19 cellular contexts compared by ENCODE assay signal in genomic region chr19:50213925-50214324, GRCh38. TPM values are rescaled to one million over a fixed set of nuclear protein-coding genes. Genes with fewer than 3 reads are reported as not detected.
DNase-seq lines count a peak whose midpoint lies in the region; ATAC-seq and TF ChIP-seq lines count a peak whose summit lies in the region.
"Had no signal": no experiment of that assay in that cellular context is flagged by ENCODE, and none has a peak within 500 bp of the region (broad histone marks: within the 10 kb centered on the region; RNA-seq: fewer than 3 reads in every experiment).

No MANE protein-coding gene starts in this region.

- H3K4me1 Mint-ChIP-seq in progenitor cell of endocrine pancreas (ENCODE audit: low read depth) (peaks cover 6% of the 10 kb centered on the region), type B pancreatic cell (ENCODE audit: unreplicated experiment) (peaks cover 3% of the 10 kb centered on the region)
- no peaks in the 10 kb centered on the region for H3K4me1 Mint-ChIP-seq in activated naive CD8-positive, alpha-beta T cell treated with anti-CD3 and anti-CD28 coated beads, Interleukin-2, amount 50 U/mL, for 24 hours
- H3K4me1 Mint-ChIP-seq: GM23338 had no signal

- ATAC-seq in PC-3 (no peak), HG02938 (IDR thresholded peaks at IDR 0.05; ENCODE audit: unreplicated experiment) (no peak), GM19328 (IDR thresholded peaks at IDR 0.05; ENCODE audit: unreplicated experiment) (no peak)
- no peak for ATAC-seq in activated naive CD8-positive, alpha-beta T cell treated with anti-CD3 and anti-CD28 coated beads, Interleukin-2, amount 50 U/mL, for 24 hours
- ATAC-seq: GM23338 had no signal

- WGBS in esophagus, 2 donors = 81 to 86% methylated on average over 1 of the region's 1 CpG
- WGBS in lower leg skin, 2 donors = 83 to 100% methylated on average over 1 of the region's 1 CpG

- no TSS peak for BruUV-seq in PC-3 (replicated peaks; lab: Mats Ljungman, UMichigan)

- peaks cover 24% of the 10 kb centered on the region for H3K4me1 ChIP-seq in PC-3 (ENCODE audit: insufficient read depth, low read length)
- no peaks in the 10 kb centered on the region for H3K4me1 ChIP-seq in esophagus (ENCODE audit: control insufficient read depth in 2 of 2, insufficient read depth in 2 of 2, low read length in 1 of 2)

- H3K4me3 Mint-ChIP-seq in progenitor cell of endocrine pancreas (ENCODE audit: low read depth) (no peak overlapping the region), type B pancreatic cell (peak overlapping the region; percentile 74)
- H3K4me3 Mint-ChIP-seq in activated naive CD8-positive, alpha-beta T cell treated with anti-CD3 and anti-CD28 coated beads, Interleukin-2, amount 50 U/mL, for 24 hours = no peak overlapping the region
- H3K4me3 Mint-ChIP-seq: GM23338 had no signal

- H4K20me1 ChIP-seq in PC-3 (ENCODE audit: low read length) = no peaks in the 10 kb centered on the region

- H3K9me2 ChIP-seq in PC-3 (replicated peaks; ENCODE audit: low read length) = no peaks in the 10 kb centered on the region

- TF ChIP-seq CTCF in PC-3 (conservative IDR thresholded peaks at IDR 0.05; ENCODE audit: low read depth, low read length) = no peak
- TF ChIP-seq CTCF in progenitor cell of endocrine pancreas (IDR thresholded peaks at IDR 0.05; ENCODE audit: unreplicated experiment) = no peak
- no peak for TF ChIP-seq CTCF in type B pancreatic cell (conservative IDR thresholded peaks at IDR 0.05)
- TF ChIP-seq CTCF in lower leg skin (IDR thresholded peaks at IDR 0.05) = no peak

- no peaks in the 10 kb centered on the region for H3K79me2 ChIP-seq in PC-3 (ENCODE audit: low read length)

- H3K27ac Mint-ChIP-seq in progenitor cell of endocrine pancreas (peak overlapping the region; percentile 71), type B pancreatic cell (peak overlapping the region; percentile 96)
- H3K27ac Mint-ChIP-seq in activated naive CD8-positive, alpha-beta T cell treated with anti-CD3 and anti-CD28 coated beads, Interleukin-2, amount 50 U/mL, for 24 hours = no peak overlapping the region
- H3K27ac Mint-ChIP-seq: GM23338 had no signal

- peaks cover 25% of the 10 kb centered on the region for H3K36me3 Mint-ChIP-seq in progenitor cell of endocrine pancreas (ENCODE audit: insufficient read depth)
- peaks cover 12% of the 10 kb centered on the region for H3K36me3 Mint-ChIP-seq in type B pancreatic cell
- no peaks in the 10 kb centered on the region for H3K36me3 Mint-ChIP-seq in activated naive CD8-positive, alpha-beta T cell treated with anti-CD3 and anti-CD28 coated beads, Interleukin-2, amount 50 U/mL, for 24 hours (ENCODE audit: low read depth)

- no peak overlapping the region for H3K9ac ChIP-seq in PC-3 (ENCODE audit: low read length)

- no peak for DNase-seq in PC-3
- no peak for DNase-seq in progenitor cell of endocrine pancreas (ENCODE audit: low spot score, unreplicated experiment)
- DNase-seq in type B pancreatic cell (ENCODE audit: extremely low spot score, unreplicated experiment) = no peak
- DNase-seq in lower leg skin (ENCODE audit: low spot score in 2 of 2) = no peak
- DNase-seq in activated naive CD8-positive, alpha-beta T cell treated with anti-CD3 and anti-CD28 coated beads, Interleukin-2, amount 50 U/mL, for 24 hours = no peak
- DNase-seq: C1 segment of cervical spinal cord, DMS 273 treated with DMSO at 0.1 percent for 48 hours, KG1, NCI-H1694 treated with DMSO at 0.1 percent for 48 hours, NCI-H774, SHP77 had no signal

- intact Hi-C loops in PC-3 (cut with micrococcal nuclease) (no loop called here), lower leg skin (cut with DNase I; ENCODE audit: low total_unique reads) (no loop called here)

- H3K4me2 ChIP-seq in PC-3 (ENCODE audit: low read length) = no peak overlapping the region

- no peak overlapping the region for H2AFZ ChIP-seq in PC-3 (ENCODE audit: low read length)
- H2AFZ ChIP-seq: GM23338 had no signal

- H3K36me3 ChIP-seq in PC-3 (ENCODE audit: low read depth, low read length) = peaks cover 7% of the 10 kb centered on the region
- peaks cover 0 to 5% of the 10 kb centered on the region in 2 donors for H3K36me3 ChIP-seq in esophagus (ENCODE audit: control insufficient read depth in 2 of 2, insufficient read depth in 2 of 2, low read length in 1 of 2)

- H3K27me3 Mint-ChIP-seq in progenitor cell of endocrine pancreas (no peaks in the 10 kb centered on the region), type B pancreatic cell (no peaks in the 10 kb centered on the region)
- peaks cover 17% of the 10 kb centered on the region for H3K27me3 Mint-ChIP-seq in activated naive CD8-positive, alpha-beta T cell treated with anti-CD3 and anti-CD28 coated beads, Interleukin-2, amount 50 U/mL, for 24 hours

- H3K27me3 ChIP-seq in PC-3 (ENCODE audit: low read length) (no peaks in the 10 kb centered on the region), esophagus (ENCODE audit: control insufficient read depth in 1 of 2, insufficient read depth in 2 of 2, low read length in 2 of 2) (no peaks in the 10 kb centered on the region)

- peak overlapping the region; percentile 73; the same call in 1 of the 2 replicates for H3K27ac ChIP-seq in PC-3 (ENCODE audit: low read length)
- peak overlapping the region; percentile 17 to 81 for H3K27ac ChIP-seq in esophagus (ENCODE audit: low read depth in 2 of 2, low read length in 1 of 2)
- H3K27ac ChIP-seq: SK-N-MC had no signal

- H3K9me3 ChIP-seq in PC-3 (ENCODE audit: low read length) (no peaks in the 10 kb centered on the region), esophagus (ENCODE audit: control insufficient read depth in 2 of 2, insufficient read depth in 1 of 2, low read depth in 1 of 2, low read length in 1 of 2) (no peaks in the 10 kb centered on the region)

- POLR2A ChIA-PET in PC-3 (lab: Charles Lee; ENCODE audit: unreplicated experiment) = no interaction called here

- H3K9me3 Mint-ChIP-seq in progenitor cell of endocrine pancreas (ENCODE audit: low read depth) (no peaks in the 10 kb centered on the region), type B pancreatic cell (no peaks in the 10 kb centered on the region)
- H3K9me3 Mint-ChIP-seq in activated naive CD8-positive, alpha-beta T cell treated with anti-CD3 and anti-CD28 coated beads, Interleukin-2, amount 50 U/mL, for 24 hours = no peaks in the 10 kb centered on the region

- H3F3A ChIP-seq in PC-3 (ENCODE audit: low read length, unreplicated experiment) = no peaks in the 10 kb centered on the region

- no peak for TF ChIP-seq POLR2A in lower leg skin (IDR thresholded peaks at IDR 0.05)

- no peak overlapping the region for H3K4me3 ChIP-seq in PC-3 (ENCODE audit: low read length)
- H3K4me3 ChIP-seq in esophagus (ENCODE audit: low read depth in 1 of 2, low read length in 2 of 2) = no peak overlapping the region
- no peak overlapping the region for H3K4me3 ChIP-seq in lower leg skin (ENCODE audit: low read depth, poor library complexity, severe bottlenecking)
- H3K4me3 ChIP-seq: GM23338, SK-N-MC had no signal

- CTCF ChIA-PET in PC-3 (lab: Charles Lee) = no interaction called here

RNA-seq across cellular contexts. Expression of gene MYH14, which starts 10.5 kb away (rescaled TPM):
- total RNA-seq in PC-3 (2014; rRNA removed) (20.2 and 28.5 TPM in 2 replicates), progenitor cell of endocrine pancreas (65.9 and 67.9 TPM in 2 replicates), type B pancreatic cell (ENCODE audit: low replicate concordance) (93.9 and 225 TPM in 2 replicates), lower leg skin (100 to 1,000 TPM; 110 to 329 (median 202) TPM)
- polyA plus RNA-seq in esophagus = 100 to 1,000 TPM in 1 of 2 donors, 10 to 100 TPM in 1; 72.9 to 110 TPM
- total RNA-seq: OCI-LY7 had no signal

RNA-seq across cellular contexts. Expression of gene IZUMO2, which starts 50.8 kb away (rescaled TPM):
- not detected in 2 replicates for total RNA-seq in PC-3 (2014; rRNA removed)
- polyA plus RNA-seq in esophagus = not detected
- not detected in 2 replicates for total RNA-seq in progenitor cell of endocrine pancreas
- total RNA-seq in type B pancreatic cell (ENCODE audit: low replicate concordance) = not detected in 2 replicates
- total RNA-seq in lower leg skin = not detected
- total RNA-seq: NCI-H460, OCI-LY7, RPMI7951 had no signal
